In genomic region chr5:132388244-132389050, GRCh38 we compare ENCODE assay signal across 9 cellular contexts. TPM values are rescaled to one million over a fixed set of nuclear protein-coding genes. Genes with fewer than 3 reads are reported as not detected.
DNase-seq lines count a peak whose midpoint lies in the region; ATAC-seq, FAIRE-seq and TF ChIP-seq lines count a peak whose summit lies in the region.
"Had no signal": no experiment of that assay in that cellular context is flagged by ENCODE, and none has a peak within 500 bp of the region (broad histone marks: within the 10 kb centered on the region; RNA-seq: fewer than 3 reads in every experiment).

No MANE protein-coding gene starts in this region.

- H3K27ac Mint-ChIP-seq in CD4-positive, alpha-beta memory T cell, result peak overlapping the region in 4 of 7 donors; percentile 42 to 83 (median 48)

- H3K79me1 ChIP-seq in trophoblast cell (ENCODE audit: low read length), result peaks cover 18% of the 10 kb centered on the region

- H3K4me3 Mint-ChIP-seq in CD4-positive, alpha-beta memory T cell, result no peak overlapping the region

- H3K4me1 Mint-ChIP-seq in CD4-positive, alpha-beta memory T cell, result peaks cover 25 to 70% (median 47%) of the 10 kb centered on the region in 4 donors

- H3K9ac ChIP-seq in trophoblast cell (ENCODE audit: low read length), result no peak overlapping the region

- H2BK120ac ChIP-seq in trophoblast cell (ENCODE audit: insufficient read depth, low read length, poor library complexity), result peak overlapping the region; percentile 21

- no peak overlapping the region for H2AFZ ChIP-seq in trophoblast cell (ENCODE audit: insufficient read depth, low read length, poor library complexity)

- H3K27me3 ChIP-seq in CD4-positive, alpha-beta memory T cell (ENCODE audit: insufficient read depth, low read length), result no peaks in the 10 kb centered on the region
- no peaks in the 10 kb centered on the region for H3K27me3 ChIP-seq in RWPE2 (ENCODE audit: insufficient read depth, poor library complexity, severe bottlenecking)
- no peaks in the 10 kb centered on the region for H3K27me3 ChIP-seq in trophoblast cell (ENCODE audit: insufficient read depth, low read length)

- FAIRE-seq in D721Med (lab: Jason Lieb, UNC), result no peak

- TF ChIP-seq CTCF in RWPE2 (IDR thresholded peaks at IDR 0.05; ENCODE audit: poor library complexity, severe bottlenecking), result no peak
- no peak for TF ChIP-seq CTCF in D721Med (IDR thresholded peaks at IDR 0.05; ENCODE audit: insufficient read depth, missing control alignments)

- H3K27me3 Mint-ChIP-seq in CD4-positive, alpha-beta memory T cell, result no peaks in the 10 kb centered on the region

- ATAC-seq in RWPE2 (ENCODE audit: low read depth), result no peak
- no peak for ATAC-seq in GM21515 (IDR thresholded peaks at IDR 0.05; ENCODE audit: unreplicated experiment)
- no peak for ATAC-seq in GM18511 (IDR thresholded peaks at IDR 0.05; ENCODE audit: unreplicated experiment)
- ATAC-seq in HG02678 (IDR thresholded peaks at IDR 0.05; ENCODE audit: unreplicated experiment), result no peak

- peak overlapping the region; percentile 73 for H2BK5ac ChIP-seq in trophoblast cell (ENCODE audit: low read depth, low read length, poor library complexity)

- H2AK5ac ChIP-seq in trophoblast cell (ENCODE audit: low read length), result no peak overlapping the region

- peaks cover 0 to 7% of the 10 kb centered on the region in 2 donors for H3K36me3 Mint-ChIP-seq in CD4-positive, alpha-beta memory T cell

- no peaks in the 10 kb centered on the region for H3K9me3 ChIP-seq in CD4-positive, alpha-beta memory T cell (ENCODE audit: control insufficient read depth in 1 of 2, low read length in 2 of 2)
- H3K9me3 ChIP-seq in RWPE2 (ENCODE audit: severe bottlenecking), result no peaks in the 10 kb centered on the region
- H3K9me3 ChIP-seq in trophoblast cell (ENCODE audit: insufficient read depth, low read depth, low read length), result no peaks in the 10 kb centered on the region

- H2BK12ac ChIP-seq in trophoblast cell (ENCODE audit: low read length), result peak overlapping the region; percentile 51

- no peak overlapping the region for H4K8ac ChIP-seq in trophoblast cell (ENCODE audit: low read depth, low read length)

- CTCF ChIA-PET in CD4-positive, alpha-beta memory T cell (lab: Charles Lee; ENCODE audit: partially characterized antibody), result interaction anchor here (1.1 to 16.9 kb wide), 8 partner anchors 20 to 432 kb away, joined by 3 to 543 read pairs (median 14); partner anchors contain the start of gene IRF1

- no peak overlapping the region for H3K4me3 ChIP-seq in CD4-positive, alpha-beta memory T cell (ENCODE audit: low read length in 2 of 2)
- no peak overlapping the region for H3K4me3 ChIP-seq in RWPE2 (ENCODE audit: severe bottlenecking)
- no peak overlapping the region for H3K4me3 ChIP-seq in trophoblast cell (ENCODE audit: low read depth, low read length)

- POLR2A ChIA-PET in CD4-positive, alpha-beta memory T cell (lab: Charles Lee; ENCODE audit: partially characterized antibody), result interaction anchor here (3.7 to 8.6 kb wide), 3 partner anchors 23 to 110 kb away, joined by 24 to 151 read pairs (median 48); partner anchors contain the start of gene IRF1

- H3K79me2 ChIP-seq in trophoblast cell (ENCODE audit: control insufficient read depth, insufficient read depth, low read length, poor library complexity), result no peaks in the 10 kb centered on the region

- no peak overlapping the region for H3K4ac ChIP-seq in trophoblast cell (ENCODE audit: low read depth, low read length)

- H3K23ac ChIP-seq in trophoblast cell (ENCODE audit: low read length), result no peak overlapping the region

- no peak for DNase-seq in CD4-positive, alpha-beta memory T cell
- DNase-seq in RWPE2 (ENCODE audit: low spot score), result no peak
- peak; percentile 57 for DNase-seq in fibroblast of peridontal ligament (ENCODE audit: extremely low read depth)
- DNase-seq in trophoblast cell, result peak; percentile 65 to 73
- no peak for DNase-seq in D721Med (ENCODE audit: insufficient read length, low spot score)
- DNase-seq: activated CD4-positive, alpha-beta T cell treated with anti-CD3 and anti-CD28 coated beads, Interleukin-2, amount 50 U/mL, for 48 hours had no signal

- WGBS in trophoblast cell (ENCODE audit: extremely low coverage, insufficient coverage, insufficient read length), result no CpG with 5 or more reads among the region's 8 CpGs

- intact Hi-C loops in CD4-positive, alpha-beta memory T cell (cut with micrococcal nuclease), result loop anchor here (5.0 to 10.0 kb wide), 2 partner anchors 116 to 324 kb away; partner anchors contain the start of gene IL3

- H3K36me3 ChIP-seq in CD4-positive, alpha-beta memory T cell (ENCODE audit: insufficient read depth, low read length), result no peaks in the 10 kb centered on the region
- H3K36me3 ChIP-seq in RWPE2 (ENCODE audit: low read depth), result peaks cover 34% of the 10 kb centered on the region
- peaks cover 5 to 6% of the 10 kb centered on the region in 2 experiments for H3K36me3 ChIP-seq in trophoblast cell (ENCODE audit: control insufficient read depth in 1 of 2, insufficient read depth in 2 of 2, low read length in 2 of 2)

- H3K14ac ChIP-seq in trophoblast cell (ENCODE audit: low read length), result no peak overlapping the region

- H3K4me2 ChIP-seq in trophoblast cell (ENCODE audit: low read length), result peak overlapping the region; percentile 43

- no peaks in the 10 kb centered on the region for H3K9me3 Mint-ChIP-seq in CD4-positive, alpha-beta memory T cell

- H3K18ac ChIP-seq in trophoblast cell (ENCODE audit: low read length), result no peak overlapping the region

- no peak overlapping the region for H4K12ac ChIP-seq in trophoblast cell (ENCODE audit: low read depth, low read length)

- peaks cover 31% of the 10 kb centered on the region for H3K4me1 ChIP-seq in CD4-positive, alpha-beta memory T cell (ENCODE audit: insufficient read depth, low read length)
- peaks cover 35% of the 10 kb centered on the region for H3K4me1 ChIP-seq in RWPE2 (ENCODE audit: insufficient read depth, poor library complexity, severe bottlenecking)
- peaks cover 27 to 34% of the 10 kb centered on the region in 2 experiments for H3K4me1 ChIP-seq in trophoblast cell (ENCODE audit: control insufficient read depth in 1 of 2, insufficient read depth in 2 of 2, low read length in 2 of 2)

- H4K91ac ChIP-seq in trophoblast cell (ENCODE audit: low read depth, low read length), result no peak overlapping the region

- no peak overlapping the region for H3K27ac ChIP-seq in CD4-positive, alpha-beta memory T cell (ENCODE audit: low read depth, low read length)
- H3K27ac ChIP-seq in RWPE2 (ENCODE audit: poor library complexity, severe bottlenecking) (peak overlapping the region; percentile 93), trophoblast cell (ENCODE audit: low read depth, low read length) (peak overlapping the region; percentile 84)

RNA-seq across cellular contexts. Expression of gene SLC22A5, which starts 18.9 kb away (rescaled TPM):
- total RNA-seq in CD4-positive, alpha-beta memory T cell, result 1 to 10 TPM; 8.9 to 10.0 TPM
- polyA plus RNA-seq in CD4-positive, alpha-beta memory T cell, result 1 to 10 TPM; 1.9 to 2.9 TPM
- polyA plus RNA-seq in trophoblast cell (2013), result 6.1 and 6.6 TPM in 2 replicates

Comparison
In these comparisons a context has a peak if more than half of its experiments do, and no peak if none do; other contexts are left out.
1. DNase-seq: peak in fibroblast of peridontal ligament (single experiment) and trophoblast cell (2 of 2); none in CD4-positive, alpha-beta memory T cell (0 of 5), RWPE2 (single experiment) and D721Med (single experiment).